ENCODE assay signal across 8 cellular contexts in the genomic region with DNA sequence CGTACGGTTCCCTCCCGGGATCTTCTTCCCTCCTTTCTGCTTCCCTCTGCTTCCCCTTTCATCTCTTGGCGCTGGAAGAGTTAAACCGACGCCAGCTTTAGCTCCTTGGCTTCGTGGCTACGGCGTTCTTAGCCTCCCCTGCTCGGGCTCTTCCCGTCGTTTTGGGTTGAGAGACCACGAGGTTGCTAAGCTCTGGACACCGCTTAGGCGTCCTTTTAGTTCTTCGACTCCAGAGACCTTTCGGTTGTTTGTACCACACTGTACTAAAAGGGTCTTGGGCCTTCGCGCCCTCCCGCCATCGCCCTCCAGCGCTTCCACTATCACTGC. TPM values are rescaled to one million over a fixed set of nuclear protein-coding genes. Genes with fewer than 3 reads are reported as not detected.
DNase-seq lines count a peak whose midpoint lies in the region; ATAC-seq and TF ChIP-seq lines count a peak whose summit lies in the region.

No MANE protein-coding gene starts in this region.

- H3K4me3 Mint-ChIP-seq in IgD-negative memory B cell: peak overlapping the region; percentile 97 to 100 (median 98)
- H3K4me3 Mint-ChIP-seq in activated CD4-positive, alpha-beta memory T cell treated with anti-CD3 and anti-CD28 coated beads, Interleukin-2, amount 10 ng/mL, durations not matched to agents 7 days and 5 days: peak overlapping the region; percentile 85

- DNase-seq in AG04450 (ENCODE audit: low read depth, low spot score) (no peak), GM12864 (ENCODE audit: low read depth) (no peak), globus pallidus (ENCODE audit: low spot score) (peak; percentile 31), occipital lobe (lab: John Stamatoyannopoulos, UW) (peak; percentile 67), T-helper 9 cell (no peak)
- peak; percentile 20 for DNase-seq in activated CD4-positive, alpha-beta memory T cell treated with anti-CD3 and anti-CD28 coated beads, Interleukin-2, amount 10 ng/mL, durations not matched to agents 7 days and 5 days

- peak overlapping the region; percentile 92 for H3K27ac ChIP-seq in AG04450 (ENCODE audit: low read depth, low read length)

- no peaks in the 10 kb centered on the region for H3K27me3 ChIP-seq in AG04450 (ENCODE audit: control insufficient read depth, insufficient read depth, low read length)

- H3K36me3 Mint-ChIP-seq in IgD-negative memory B cell: no peaks in the 10 kb centered on the region
- peaks cover 47% of the 10 kb centered on the region for H3K36me3 Mint-ChIP-seq in activated CD4-positive, alpha-beta memory T cell treated with anti-CD3 and anti-CD28 coated beads, Interleukin-2, amount 10 ng/mL, durations not matched to agents 7 days and 5 days (ENCODE audit: low read depth)

- peak overlapping the region; percentile 95 for H3K4me3 ChIP-seq in AG04450 (ENCODE audit: low read depth, low read length)
- H3K4me3 ChIP-seq in GM12864 (ENCODE audit: low read depth, low read length): peak overlapping the region; percentile 95

- H3K27me3 Mint-ChIP-seq in IgD-negative memory B cell: no peaks in the 10 kb centered on the region
- no peaks in the 10 kb centered on the region for H3K27me3 Mint-ChIP-seq in activated CD4-positive, alpha-beta memory T cell treated with anti-CD3 and anti-CD28 coated beads, Interleukin-2, amount 10 ng/mL, durations not matched to agents 7 days and 5 days

- H3K9me3 ChIP-seq in AG04450 (ENCODE audit: control insufficient read depth, insufficient read depth, low read length): peaks cover 2% of the 10 kb centered on the region; the same call in 1 of the 2 replicates

- H3K9me3 Mint-ChIP-seq in IgD-negative memory B cell: no peaks in the 10 kb centered on the region
- no peaks in the 10 kb centered on the region for H3K9me3 Mint-ChIP-seq in activated CD4-positive, alpha-beta memory T cell treated with anti-CD3 and anti-CD28 coated beads, Interleukin-2, amount 10 ng/mL, durations not matched to agents 7 days and 5 days

- peaks cover 30 to 34% (median 31%) of the 10 kb centered on the region in 3 donors for H3K4me1 Mint-ChIP-seq in IgD-negative memory B cell
- H3K4me1 Mint-ChIP-seq in activated CD4-positive, alpha-beta memory T cell treated with anti-CD3 and anti-CD28 coated beads, Interleukin-2, amount 10 ng/mL, durations not matched to agents 7 days and 5 days: peaks cover 55% of the 10 kb centered on the region

- CTCF ChIA-PET in AG04450 (lab: Charles Lee): interaction anchor here (0.7 to 10.6 kb wide), 6 partner anchors 10 to 564 kb away, joined by 3 to 140 read pairs (median 4); a partner anchor contains a TSS
- CTCF ChIA-PET in activated CD4-positive, alpha-beta memory T cell treated with anti-CD3 and anti-CD28 coated beads, Interleukin-2, amount 10 ng/mL, durations not matched to agents 7 days and 5 days (lab: Charles Lee): interaction anchor here (0.7 to 7.0 kb wide), 7 partner anchors 15 to 1019 kb away, joined by 3 to 141 read pairs (median 3); a partner anchor contains a TSS

- ATAC-seq in HG03520 (IDR thresholded peaks at IDR 0.05; ENCODE audit: unreplicated experiment): no peak

- POLR2A ChIA-PET in AG04450 (lab: Yijun Ruan, JAX): interaction anchor here (0.7 to 2.0 kb wide), 7 partner anchors 11 to 443 kb away, joined by 3 to 21 read pairs (median 4); a partner anchor contains a TSS
- POLR2A ChIA-PET in activated CD4-positive, alpha-beta memory T cell treated with anti-CD3 and anti-CD28 coated beads, Interleukin-2, amount 10 ng/mL, durations not matched to agents 7 days and 5 days (lab: Charles Lee): interaction anchor here (1.1 to 11.2 kb wide), 10 partner anchors 11 to 1008 kb away, joined by 3 to 149 read pairs (median 8); a partner anchor contains a TSS

- TF ChIP-seq CTCF in AG04450 (IDR thresholded peaks at IDR 0.05; ENCODE audit: low read depth, low read length) (no peak), GM12864 (IDR thresholded peaks at IDR 0.05; ENCODE audit: low read depth, low read length, missing control alignments) (no peak)

- H3K27ac Mint-ChIP-seq in IgD-negative memory B cell: peak overlapping the region; percentile 93 to 100 (median 99)
- peak overlapping the region; percentile 97 for H3K27ac Mint-ChIP-seq in activated CD4-positive, alpha-beta memory T cell treated with anti-CD3 and anti-CD28 coated beads, Interleukin-2, amount 10 ng/mL, durations not matched to agents 7 days and 5 days

RNA-seq across cellular contexts. Expression of a gene that starts 0.5 kb away (rescaled TPM):
- polyA plus RNA-seq in AG04450 (2011; rRNA removed) (45.5 and 55.3 TPM in 2 replicates), IgD-negative memory B cell (27.7 TPM)
- polyA minus RNA-seq in AG04450 (2011; rRNA and poly(A)+ RNA removed): 38.3 and 50.0 TPM in 2 replicates
- 10 to 100 TPM; 74.5 to 79.3 TPM for total RNA-seq in activated CD4-positive, alpha-beta memory T cell treated with anti-CD3 and anti-CD28 coated beads, Interleukin-2, amount 10 ng/mL, durations not matched to agents 7 days and 5 days
- total RNA-seq in occipital lobe: 19.3 TPM

RNA-seq across cellular contexts. Expression of a gene that starts 0.8 kb away (rescaled TPM):
- polyA plus RNA-seq in AG04450 (2011; rRNA removed) (345 and 448 TPM in 2 replicates), IgD-negative memory B cell (279 TPM)
- polyA minus RNA-seq in AG04450 (2011; rRNA and poly(A)+ RNA removed): 46.0 and 54.4 TPM in 2 replicates
- 100 to 1,000 TPM; 136 to 140 TPM for total RNA-seq in activated CD4-positive, alpha-beta memory T cell treated with anti-CD3 and anti-CD28 coated beads, Interleukin-2, amount 10 ng/mL, durations not matched to agents 7 days and 5 days
- total RNA-seq in occipital lobe: 158 TPM

RNA-seq across cellular contexts. Expression of a gene that starts 15.9 kb away (rescaled TPM):
- polyA plus RNA-seq in AG04450 (2011; rRNA removed) (28.9 and 38.2 TPM in 2 replicates), IgD-negative memory B cell (22.7 TPM)
- 11.2 and 21.0 TPM in 2 replicates for polyA minus RNA-seq in AG04450 (2011; rRNA and poly(A)+ RNA removed)
- total RNA-seq in activated CD4-positive, alpha-beta memory T cell treated with anti-CD3 and anti-CD28 coated beads, Interleukin-2, amount 10 ng/mL, durations not matched to agents 7 days and 5 days: 10 to 100 TPM; 29.3 to 30.5 TPM
- 35.1 TPM for total RNA-seq in occipital lobe

Comparison
In these comparisons a context has a peak if more than half of its experiments do, and no peak if none do; other contexts are left out.
1. DNase-seq: peak in activated CD4-positive, alpha-beta memory T cell treated with anti-CD3 and anti-CD28 coated beads, Interleukin-2, amount 10 ng/mL, durations not matched to agents 7 days and 5 days (single experiment), globus pallidus (single experiment) and occipital lobe (single experiment); none in AG04450 (single experiment), GM12864 (single experiment) and T-helper 9 cell (single experiment).